2 cellular contexts compared by ENCODE assay signal in the genomic region with DNA sequence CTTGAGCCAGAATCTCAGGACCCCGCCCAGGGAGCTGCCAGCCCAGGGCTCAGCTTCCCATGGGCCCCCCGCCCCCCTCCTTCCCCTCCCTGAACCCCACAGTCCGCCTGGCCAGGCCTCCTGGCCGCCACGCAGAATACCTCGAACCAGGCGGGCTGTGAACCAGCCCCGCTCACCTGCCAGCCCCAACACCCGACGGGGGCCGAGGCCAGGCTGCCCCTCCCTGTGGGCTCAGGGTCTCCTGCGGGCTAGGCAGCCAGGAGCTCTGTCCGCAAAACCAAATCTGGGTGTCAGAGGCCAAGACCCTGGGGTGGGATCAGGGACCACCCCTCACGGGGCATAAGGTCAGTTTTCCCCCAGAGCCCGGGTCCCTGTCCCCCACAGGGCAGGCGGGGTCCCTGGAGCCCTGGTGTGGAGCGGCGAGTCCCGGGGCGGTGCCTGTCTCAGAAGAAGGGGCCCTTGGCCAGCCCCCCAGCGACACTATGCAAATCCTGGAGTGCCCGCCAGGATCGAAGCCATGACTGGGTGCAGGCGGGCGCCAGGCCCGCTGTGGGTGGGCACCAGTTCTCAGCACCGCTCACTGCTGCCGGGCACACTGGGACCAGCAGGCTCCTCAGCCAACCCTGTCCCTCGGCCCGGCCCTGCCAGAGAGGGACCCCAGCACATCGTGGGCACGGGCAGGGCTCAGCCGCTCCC.
TF ChIP-seq lines count a peak whose summit lies in the region.

No MANE protein-coding gene starts in this region.

TF ChIP-seq in Ishikawa, 13 proteins besides CTCF, POLR2A, EP300 and RAD21:
- 0 out of 2 replicates have a peak, but pooled peaks have one; percentile 43 for TF ChIP-seq ZBTB7A (IDR thresholded peaks at IDR 0.05; ENCODE audit: low read depth)
- no peak for TF ChIP-seq TCF12 (IDR thresholded peaks at IDR 0.05; ENCODE audit: low read depth)

TF ChIP-seq in GM12878, 131 proteins besides CTCF, POLR2A, EP300 and RAD21:
- TF ChIP-seq, protein P1, sequence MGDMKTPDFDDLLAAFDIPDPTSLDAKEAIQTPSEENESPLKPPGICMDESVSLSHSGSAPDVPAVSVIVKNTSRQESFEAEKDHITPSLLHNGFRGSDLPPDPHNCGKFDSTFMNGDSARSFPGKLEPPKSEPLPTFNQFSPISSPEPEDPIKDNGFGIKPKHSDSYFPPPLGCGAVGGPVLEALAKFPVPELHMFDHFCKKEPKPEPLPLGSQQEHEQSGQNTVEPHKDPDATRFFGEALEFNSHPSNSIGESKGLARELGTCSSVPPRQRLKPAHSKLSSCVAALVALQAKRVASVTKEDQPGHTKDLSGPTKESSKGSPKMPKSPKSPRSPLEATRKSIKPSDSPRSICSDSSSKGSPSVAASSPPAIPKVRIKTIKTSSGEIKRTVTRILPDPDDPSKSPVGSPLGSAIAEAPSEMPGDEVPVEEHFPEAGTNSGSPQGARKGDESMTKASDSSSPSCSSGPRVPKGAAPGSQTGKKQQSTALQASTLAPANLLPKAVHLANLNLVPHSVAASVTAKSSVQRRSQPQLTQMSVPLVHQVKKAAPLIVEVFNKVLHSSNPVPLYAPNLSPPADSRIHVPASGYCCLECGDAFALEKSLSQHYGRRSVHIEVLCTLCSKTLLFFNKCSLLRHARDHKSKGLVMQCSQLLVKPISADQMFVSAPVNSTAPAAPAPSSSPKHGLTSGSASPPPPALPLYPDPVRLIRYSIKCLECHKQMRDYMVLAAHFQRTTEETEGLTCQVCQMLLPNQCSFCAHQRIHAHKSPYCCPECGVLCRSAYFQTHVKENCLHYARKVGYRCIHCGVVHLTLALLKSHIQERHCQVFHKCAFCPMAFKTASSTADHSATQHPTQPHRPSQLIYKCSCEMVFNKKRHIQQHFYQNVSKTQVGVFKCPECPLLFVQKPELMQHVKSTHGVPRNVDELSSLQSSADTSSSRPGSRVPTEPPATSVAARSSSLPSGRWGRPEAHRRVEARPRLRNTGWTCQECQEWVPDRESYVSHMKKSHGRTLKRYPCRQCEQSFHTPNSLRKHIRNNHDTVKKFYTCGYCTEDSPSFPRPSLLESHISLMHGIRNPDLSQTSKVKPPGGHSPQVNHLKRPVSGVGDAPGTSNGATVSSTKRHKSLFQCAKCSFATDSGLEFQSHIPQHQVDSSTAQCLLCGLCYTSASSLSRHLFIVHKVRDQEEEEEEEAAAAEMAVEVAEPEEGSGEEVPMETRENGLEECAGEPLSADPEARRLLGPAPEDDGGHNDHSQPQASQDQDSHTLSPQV (IDR thresholded peaks at IDR 0.05): no peak
- TF ChIP-seq, protein P2, sequence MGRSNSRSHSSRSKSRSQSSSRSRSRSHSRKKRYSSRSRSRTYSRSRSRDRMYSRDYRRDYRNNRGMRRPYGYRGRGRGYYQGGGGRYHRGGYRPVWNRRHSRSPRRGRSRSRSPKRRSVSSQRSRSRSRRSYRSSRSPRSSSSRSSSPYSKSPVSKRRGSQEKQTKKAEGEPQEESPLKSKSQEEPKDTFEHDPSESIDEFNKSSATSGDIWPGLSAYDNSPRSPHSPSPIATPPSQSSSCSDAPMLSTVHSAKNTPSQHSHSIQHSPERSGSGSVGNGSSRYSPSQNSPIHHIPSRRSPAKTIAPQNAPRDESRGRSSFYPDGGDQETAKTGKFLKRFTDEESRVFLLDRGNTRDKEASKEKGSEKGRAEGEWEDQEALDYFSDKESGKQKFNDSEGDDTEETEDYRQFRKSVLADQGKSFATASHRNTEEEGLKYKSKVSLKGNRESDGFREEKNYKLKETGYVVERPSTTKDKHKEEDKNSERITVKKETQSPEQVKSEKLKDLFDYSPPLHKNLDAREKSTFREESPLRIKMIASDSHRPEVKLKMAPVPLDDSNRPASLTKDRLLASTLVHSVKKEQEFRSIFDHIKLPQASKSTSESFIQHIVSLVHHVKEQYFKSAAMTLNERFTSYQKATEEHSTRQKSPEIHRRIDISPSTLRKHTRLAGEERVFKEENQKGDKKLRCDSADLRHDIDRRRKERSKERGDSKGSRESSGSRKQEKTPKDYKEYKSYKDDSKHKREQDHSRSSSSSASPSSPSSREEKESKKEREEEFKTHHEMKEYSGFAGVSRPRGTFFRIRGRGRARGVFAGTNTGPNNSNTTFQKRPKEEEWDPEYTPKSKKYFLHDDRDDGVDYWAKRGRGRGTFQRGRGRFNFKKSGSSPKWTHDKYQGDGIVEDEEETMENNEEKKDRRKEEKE (IDR thresholded peaks at IDR 0.05): no peak
- TF ChIP-seq, protein P3, sequence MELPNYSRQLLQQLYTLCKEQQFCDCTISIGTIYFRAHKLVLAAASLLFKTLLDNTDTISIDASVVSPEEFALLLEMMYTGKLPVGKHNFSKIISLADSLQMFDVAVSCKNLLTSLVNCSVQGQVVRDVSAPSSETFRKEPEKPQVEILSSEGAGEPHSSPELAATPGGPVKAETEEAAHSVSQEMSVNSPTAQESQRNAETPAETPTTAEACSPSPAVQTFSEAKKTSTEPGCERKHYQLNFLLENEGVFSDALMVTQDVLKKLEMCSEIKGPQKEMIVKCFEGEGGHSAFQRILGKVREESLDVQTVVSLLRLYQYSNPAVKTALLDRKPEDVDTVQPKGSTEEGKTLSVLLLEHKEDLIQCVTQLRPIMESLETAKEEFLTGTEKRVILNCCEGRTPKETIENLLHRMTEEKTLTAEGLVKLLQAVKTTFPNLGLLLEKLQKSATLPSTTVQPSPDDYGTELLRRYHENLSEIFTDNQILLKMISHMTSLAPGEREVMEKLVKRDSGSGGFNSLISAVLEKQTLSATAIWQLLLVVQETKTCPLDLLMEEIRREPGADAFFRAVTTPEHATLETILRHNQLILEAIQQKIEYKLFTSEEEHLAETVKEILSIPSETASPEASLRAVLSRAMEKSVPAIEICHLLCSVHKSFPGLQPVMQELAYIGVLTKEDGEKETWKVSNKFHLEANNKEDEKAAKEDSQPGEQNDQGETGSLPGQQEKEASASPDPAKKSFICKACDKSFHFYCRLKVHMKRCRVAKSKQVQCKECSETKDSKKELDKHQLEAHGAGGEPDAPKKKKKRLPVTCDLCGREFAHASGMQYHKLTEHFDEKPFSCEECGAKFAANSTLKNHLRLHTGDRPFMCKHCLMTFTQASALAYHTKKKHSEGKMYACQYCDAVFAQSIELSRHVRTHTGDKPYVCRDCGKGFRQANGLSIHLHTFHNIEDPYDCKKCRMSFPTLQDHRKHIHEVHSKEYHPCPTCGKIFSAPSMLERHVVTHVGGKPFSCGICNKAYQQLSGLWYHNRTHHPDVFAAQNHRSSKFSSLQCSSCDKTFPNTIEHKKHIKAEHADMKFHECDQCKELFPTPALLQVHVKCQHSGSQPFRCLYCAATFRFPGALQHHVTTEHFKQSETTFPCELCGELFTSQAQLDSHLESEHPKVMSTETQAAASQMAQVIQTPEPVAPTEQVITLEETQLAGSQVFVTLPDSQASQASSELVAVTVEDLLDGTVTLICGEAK (IDR thresholded peaks at IDR 0.05; ENCODE audit: borderline replicate concordance): no peak
- TF ChIP-seq ZNF207 (IDR thresholded peaks at IDR 0.05; ENCODE audit: borderline replicate concordance): no peak
- no peak for TF ChIP-seq RFX5 (IDR thresholded peaks at IDR 0.05; ENCODE audit: low read depth, low read length)
- no peak for TF ChIP-seq CBFB (IDR thresholded peaks at IDR 0.05; ENCODE audit: low read depth)
- TF ChIP-seq, protein P4, sequence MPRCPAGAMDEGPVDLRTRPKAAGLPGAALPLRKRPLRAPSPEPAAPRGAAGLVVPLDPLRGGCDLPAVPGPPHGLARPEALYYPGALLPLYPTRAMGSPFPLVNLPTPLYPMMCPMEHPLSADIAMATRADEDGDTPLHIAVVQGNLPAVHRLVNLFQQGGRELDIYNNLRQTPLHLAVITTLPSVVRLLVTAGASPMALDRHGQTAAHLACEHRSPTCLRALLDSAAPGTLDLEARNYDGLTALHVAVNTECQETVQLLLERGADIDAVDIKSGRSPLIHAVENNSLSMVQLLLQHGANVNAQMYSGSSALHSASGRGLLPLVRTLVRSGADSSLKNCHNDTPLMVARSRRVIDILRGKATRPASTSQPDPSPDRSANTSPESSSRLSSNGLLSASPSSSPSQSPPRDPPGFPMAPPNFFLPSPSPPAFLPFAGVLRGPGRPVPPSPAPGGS (IDR thresholded peaks at IDR 0.05; ENCODE audit: borderline replicate concordance, insufficient read depth, low read depth, low read length, poor library complexity, severe bottlenecking): no peak
- TF ChIP-seq TAF1 (IDR thresholded peaks at IDR 0.05; ENCODE audit: borderline replicate concordance, low read depth, low read length): no peak
- no peak for TF ChIP-seq NRF1 (conservative IDR thresholded peaks at IDR 0.05; ENCODE audit: low read depth, low read length)
- TF ChIP-seq, protein P5, sequence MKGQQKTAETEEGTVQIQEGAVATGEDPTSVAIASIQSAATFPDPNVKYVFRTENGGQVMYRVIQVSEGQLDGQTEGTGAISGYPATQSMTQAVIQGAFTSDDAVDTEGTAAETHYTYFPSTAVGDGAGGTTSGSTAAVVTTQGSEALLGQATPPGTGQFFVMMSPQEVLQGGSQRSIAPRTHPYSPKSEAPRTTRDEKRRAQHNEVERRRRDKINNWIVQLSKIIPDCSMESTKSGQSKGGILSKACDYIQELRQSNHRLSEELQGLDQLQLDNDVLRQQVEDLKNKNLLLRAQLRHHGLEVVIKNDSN (IDR thresholded peaks at IDR 0.05; ENCODE audit: borderline replicate concordance, extremely low read length, insufficient read depth, low read depth, low read length): no peak
- no peak for TF ChIP-seq IKZF1 (conservative IDR thresholded peaks at IDR 0.05)
- TF ChIP-seq, protein P6, sequence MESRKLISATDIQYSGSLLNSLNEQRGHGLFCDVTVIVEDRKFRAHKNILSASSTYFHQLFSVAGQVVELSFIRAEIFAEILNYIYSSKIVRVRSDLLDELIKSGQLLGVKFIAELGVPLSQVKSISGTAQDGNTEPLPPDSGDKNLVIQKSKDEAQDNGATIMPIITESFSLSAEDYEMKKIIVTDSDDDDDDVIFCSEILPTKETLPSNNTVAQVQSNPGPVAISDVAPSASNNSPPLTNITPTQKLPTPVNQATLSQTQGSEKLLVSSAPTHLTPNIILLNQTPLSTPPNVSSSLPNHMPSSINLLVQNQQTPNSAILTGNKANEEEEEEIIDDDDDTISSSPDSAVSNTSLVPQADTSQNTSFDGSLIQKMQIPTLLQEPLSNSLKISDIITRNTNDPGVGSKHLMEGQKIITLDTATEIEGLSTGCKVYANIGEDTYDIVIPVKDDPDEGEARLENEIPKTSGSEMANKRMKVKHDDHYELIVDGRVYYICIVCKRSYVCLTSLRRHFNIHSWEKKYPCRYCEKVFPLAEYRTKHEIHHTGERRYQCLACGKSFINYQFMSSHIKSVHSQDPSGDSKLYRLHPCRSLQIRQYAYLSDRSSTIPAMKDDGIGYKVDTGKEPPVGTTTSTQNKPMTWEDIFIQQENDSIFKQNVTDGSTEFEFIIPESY (IDR thresholded peaks at IDR 0.05): no peak
- TF ChIP-seq RUNX3 (IDR thresholded peaks at IDR 0.05; ENCODE audit: low read length): no peak
- no peak for TF ChIP-seq ZSCAN29 (IDR thresholded peaks at IDR 0.05)
- TF ChIP-seq GABPA (IDR thresholded peaks at IDR 0.05; ENCODE audit: low read depth): no peak
